Comparison of ENCODE assay signal across 8 cellular contexts in genomic region chr19:14505488-14506239, GRCh38. TPM values are rescaled to one million over a fixed set of nuclear protein-coding genes. Genes with fewer than 3 reads are reported as not detected.
DNase-seq lines count a peak whose midpoint lies in the region; ATAC-seq and TF ChIP-seq lines count a peak whose summit lies in the region.

No MANE protein-coding gene starts in this region.

- H3K27ac Mint-ChIP-seq in osteocyte (ENCODE audit: unreplicated experiment): peak overlapping the region; percentile 95

- H3K36me3 Mint-ChIP-seq in osteocyte (ENCODE audit: unreplicated experiment): no peaks in the 10 kb centered on the region

- H3K9me3 Mint-ChIP-seq in osteocyte (ENCODE audit: unreplicated experiment): no peaks in the 10 kb centered on the region

- H3K79me2 ChIP-seq in fibroblast of lung (ENCODE audit: control insufficient read depth, insufficient read depth, low read length): no peaks in the 10 kb centered on the region

- H3K4me3 ChIP-seq in NT2/D1 (ENCODE audit: insufficient read length, low read depth): no peak overlapping the region
- H3K4me3 ChIP-seq in fibroblast of lung (replicated peaks in 1 of 4; ENCODE audit: control extremely low read depth in 1 of 4, insufficient read depth in 1 of 4, low read depth in 3 of 4, low read length in 4 of 4): no peak overlapping the region
- no peak overlapping the region for H3K4me3 ChIP-seq in aorta (ENCODE audit: low read length in 2 of 2)

- H3K9me3 ChIP-seq in NT2/D1 (ENCODE audit: insufficient read depth, low read length) (no peaks in the 10 kb centered on the region), fibroblast of lung (ENCODE audit: control insufficient read depth, insufficient read depth, low read depth, low read length) (no peaks in the 10 kb centered on the region), aorta (ENCODE audit: control insufficient read depth, low read length) (no peaks in the 10 kb centered on the region)

- ATAC-seq in aorta (ENCODE audit: low FRiP score): peak; percentile 63

- intact Hi-C loops in aorta (cut with DNase I): no loop called here

- peaks cover 18% of the 10 kb centered on the region for H3K4me1 ChIP-seq in NT2/D1 (ENCODE audit: insufficient read depth, insufficient read length)
- H3K4me1 ChIP-seq in fibroblast of lung (ENCODE audit: control insufficient read depth, extremely low read depth, insufficient read depth, low read length): peaks cover 25% of the 10 kb centered on the region
- no peaks in the 10 kb centered on the region for H3K4me1 ChIP-seq in aorta (ENCODE audit: control insufficient read depth in 1 of 2, insufficient read depth in 2 of 2, low read length in 2 of 2)

- 55% methylated on average over 19 of the region's 19 CpGs for WGBS in aorta, 2 donors

- no peaks in the 10 kb centered on the region for H3K36me3 ChIP-seq in NT2/D1 (ENCODE audit: insufficient read depth, insufficient read length, low read length)
- H3K36me3 ChIP-seq in fibroblast of lung (ENCODE audit: control insufficient read depth, insufficient read depth, low read length): no peaks in the 10 kb centered on the region
- no peaks in the 10 kb centered on the region for H3K36me3 ChIP-seq in aorta (ENCODE audit: control insufficient read depth in 1 of 2, insufficient read depth in 2 of 2, low read length in 1 of 2)

- H3K27ac ChIP-seq in fibroblast of lung (ENCODE audit: insufficient read depth, low read length) (peak overlapping the region; percentile 90), aorta (ENCODE audit: low read depth in 1 of 2, low read length in 2 of 2) (no peak overlapping the region)

- H3K27me3 ChIP-seq in NT2/D1 (ENCODE audit: insufficient read depth, insufficient read length) (no peaks in the 10 kb centered on the region), fibroblast of lung (ENCODE audit: control insufficient read depth, insufficient read depth, low read length) (no peaks in the 10 kb centered on the region), aorta (ENCODE audit: control insufficient read depth in 1 of 2, insufficient read depth in 2 of 2, low read length in 1 of 2) (no peaks in the 10 kb centered on the region)

- H3K4me2 ChIP-seq in fibroblast of lung (ENCODE audit: extremely low read depth, insufficient read depth, low read length): peak overlapping the region; percentile 54

- peaks cover 44% of the 10 kb centered on the region for H3K4me1 Mint-ChIP-seq in osteocyte (ENCODE audit: unreplicated experiment)

- TF ChIP-seq CTCF in fibroblast of lung (conservative IDR thresholded peaks at IDR 0.05 in 1 of 2, IDR thresholded peaks at IDR 0.05 in 1 of 2; ENCODE audit: low read depth in 1 of 2, low read length in 2 of 2) (peak; percentile 48 to 72), osteocyte (IDR thresholded peaks at IDR 0.05) (peak; percentile 74)

- no peak overlapping the region for H3K4me3 Mint-ChIP-seq in osteocyte (ENCODE audit: unreplicated experiment)

- H3K27me3 Mint-ChIP-seq in osteocyte (ENCODE audit: unreplicated experiment): no peaks in the 10 kb centered on the region

- H2AFZ ChIP-seq in fibroblast of lung (ENCODE audit: low read length): peak overlapping the region; percentile 22

- H3K9ac ChIP-seq in NT2/D1 (ENCODE audit: insufficient read length, low read depth) (peak overlapping the region; percentile 62), fibroblast of lung (ENCODE audit: insufficient read depth, low read length) (peak overlapping the region; percentile 45)

- H4K20me1 ChIP-seq in fibroblast of lung (ENCODE audit: control insufficient read depth, extremely low read depth, insufficient read depth, low read length): no peaks in the 10 kb centered on the region

- DNase-seq in NCI-H510A treated with DMSO at 0.1 percent for 48 hours (lab: John Stamatoyannopoulos, UW): peak; percentile 5
- no peak for DNase-seq in NCI-H510A (lab: John Stamatoyannopoulos, UW)
- no peak for DNase-seq in NT2/D1 (ENCODE audit: low read depth, low spot score)
- peak; percentile 79 for DNase-seq in activated T-cell treated with anti-CD3 and anti-CD28 coated beads for 48 hours (ENCODE audit: low read depth)
- DNase-seq in fibroblast of lung (ENCODE audit: low read depth in 2 of 2): peak; percentile 58 to 84
- DNase-seq in osteocyte (ENCODE audit: extremely low spot score, unreplicated experiment): peak; percentile 90
- peak; percentile 67 to 87 for DNase-seq in aorta
- no peak for DNase-seq in NCI-H774 (lab: John Stamatoyannopoulos, UW)

RNA-seq across cellular contexts. Expression of gene GIPC1, which starts 9.7 kb away (rescaled TPM):
- total RNA-seq in fibroblast of lung (80.1 and 129 TPM in 2 replicates), osteocyte (89.0 and 90.3 TPM in 2 replicates), aorta (10 to 100 TPM; 42.3 to 53.0 TPM)
- polyA plus RNA-seq in fibroblast of lung (57.3 and 72.5 TPM in 2 replicates), aorta (100 to 1,000 TPM in 1 of 2 donors, 10 to 100 TPM in 1; 55.8 to 117 TPM)
- 106 and 144 TPM in 2 replicates for polyA plus RNA-seq in fibroblast of lung (2012)
- polyA minus RNA-seq in fibroblast of lung (ENCODE audit: low replicate concordance): 45.0 and 58.4 TPM in 2 replicates

RNA-seq across cellular contexts. Expression of gene DNAJB1, which starts 12.5 kb away (rescaled TPM):
- total RNA-seq in fibroblast of lung (77.3 and 87.7 TPM in 2 replicates), osteocyte (80.0 and 84.6 TPM in 2 replicates), aorta (10 to 100 TPM; 58.0 to 95.8 TPM)
- polyA plus RNA-seq in fibroblast of lung (87.3 and 148 TPM in 2 replicates), aorta (10 to 100 TPM; 34.8 to 44.3 TPM)
- 69.4 and 112 TPM in 2 replicates for polyA plus RNA-seq in fibroblast of lung (2012)
- polyA minus RNA-seq in fibroblast of lung (ENCODE audit: low replicate concordance): 85.1 and 207 TPM in 2 replicates

RNA-seq across cellular contexts. Expression of gene TECR, which starts 23.7 kb away (rescaled TPM):
- total RNA-seq in fibroblast of lung: 20.5 and 34.0 TPM in 2 replicates
- 73.4 and 109 TPM in 2 replicates for polyA plus RNA-seq in fibroblast of lung
- polyA plus RNA-seq in fibroblast of lung (2012): 103 and 161 TPM in 2 replicates
- polyA minus RNA-seq in fibroblast of lung (ENCODE audit: low replicate concordance): 344 and 409 TPM in 2 replicates
- total RNA-seq in osteocyte: 136 and 139 TPM in 2 replicates
- total RNA-seq in aorta: 10 to 100 TPM; 40.1 to 64.4 TPM
- polyA plus RNA-seq in aorta: 100 to 1,000 TPM in 1 of 2 donors, 10 to 100 TPM in 1; 56.5 to 112 TPM

RNA-seq across cellular contexts. Expression of gene PTGER1, which starts 30.5 kb away (rescaled TPM):
- total RNA-seq in fibroblast of lung (9.7 and 18.7 TPM in 2 replicates), osteocyte (1.0 and 1.6 TPM in 2 replicates), aorta (1 to 10 TPM; 2.3 to 4.4 TPM)
- polyA plus RNA-seq in fibroblast of lung (0.67 and 2.3 TPM in 2 replicates), aorta (not detected)
- polyA plus RNA-seq in fibroblast of lung (2012): 5.2 and 9.9 TPM in 2 replicates
- 0.52 and 3.4 TPM in 2 replicates for polyA minus RNA-seq in fibroblast of lung (ENCODE audit: low replicate concordance)

Comparison
In these comparisons a context has a peak if more than half of its experiments do, and no peak if none do; other contexts are left out.
1. DNase-seq: peak in NCI-H510A treated with DMSO at 0.1 percent for 48 hours (single experiment), activated T-cell treated with anti-CD3 and anti-CD28 coated beads for 48 hours (single experiment), fibroblast of lung (2 of 2), osteocyte (single experiment) and aorta (2 of 2); none in NCI-H510A (single experiment), NT2/D1 (single experiment) and NCI-H774 (single experiment).